In genomic region chr20:3168079-3168828, GRCh38 we compare ENCODE assay signal across 1 cellular context.
A peak's percentile ranks its signal among the peaks of the same experiment; 100 is the strongest.
TF ChIP-seq lines count a peak whose summit lies in the region.

No MANE protein-coding gene starts in this region.

TF ChIP-seq in WTC11, 78 proteins besides CTCF, POLR2A, EP300 and RAD21 (continued from another document and continues in another):
- TF ChIP-seq SP1 (CRISPR knock-in tag; conservative IDR thresholded peaks at IDR 0.05): peak; percentile 47; the same call in 1 of the 2 replicates
- no peak; the same call in 1 of the 2 replicates for TF ChIP-seq TP53 (CRISPR knock-in tag; IDR thresholded peaks at IDR 0.05)
- TF ChIP-seq ZNF121 (CRISPR knock-in tag; IDR thresholded peaks at IDR 0.05): no peak
- TF ChIP-seq CDX4 (CRISPR knock-in tag; IDR thresholded peaks at IDR 0.05; ENCODE audit: borderline replicate concordance): no peak
- TF ChIP-seq ETV6 (CRISPR knock-in tag; IDR thresholded peaks at IDR 0.05): peak; percentile 62; the same call in 1 of the 2 replicates
- no peak for TF ChIP-seq ZNF512 (CRISPR knock-in tag; IDR thresholded peaks at IDR 0.05; ENCODE audit: borderline replicate concordance)
- TF ChIP-seq NR3C1 (CRISPR knock-in tag; conservative IDR thresholded peaks at IDR 0.05; ENCODE audit: low read depth): no peak
- no peak for TF ChIP-seq KAT7 (CRISPR knock-in tag; IDR thresholded peaks at IDR 0.05; ENCODE audit: borderline replicate concordance)
- TF ChIP-seq MXD4 (CRISPR knock-in tag; IDR thresholded peaks at IDR 0.05; ENCODE audit: borderline replicate concordance): no peak
- no peak for TF ChIP-seq ATF3 (CRISPR knock-in tag; conservative IDR thresholded peaks at IDR 0.05)
- no peak for TF ChIP-seq ZBTB43 (CRISPR knock-in tag; IDR thresholded peaks at IDR 0.05)
- no peak for TF ChIP-seq ATF2 (CRISPR knock-in tag; IDR thresholded peaks at IDR 0.05; ENCODE audit: borderline replicate concordance, low read depth)
- no peak for TF ChIP-seq AR (CRISPR knock-in tag; IDR thresholded peaks at IDR 0.05)
- peak; percentile 59; the same call in 1 of the 2 replicates for TF ChIP-seq FOXP1 (CRISPR knock-in tag; IDR thresholded peaks at IDR 0.05; ENCODE audit: borderline replicate concordance)
- peak; percentile 88 for TF ChIP-seq MAX (CRISPR knock-in tag; IDR thresholded peaks at IDR 0.05)
- TF ChIP-seq ELF4 (CRISPR knock-in tag; IDR thresholded peaks at IDR 0.05; ENCODE audit: low read depth): no peak
- no peak; the same call in 1 of the 2 replicates for TF ChIP-seq FOXK1 (CRISPR knock-in tag; IDR thresholded peaks at IDR 0.05)
- TF ChIP-seq RELA (CRISPR knock-in tag; IDR thresholded peaks at IDR 0.05; ENCODE audit: borderline replicate concordance): no peak
- no peak for TF ChIP-seq ZSCAN18 (CRISPR knock-in tag; IDR thresholded peaks at IDR 0.05)
- no peak for TF ChIP-seq ZNF671 (CRISPR knock-in tag; IDR thresholded peaks at IDR 0.05)
- no peak for TF ChIP-seq IRF2 (CRISPR knock-in tag; IDR thresholded peaks at IDR 0.05; ENCODE audit: borderline replicate concordance, low read depth)
- TF ChIP-seq OVOL2 (CRISPR knock-in tag; IDR thresholded peaks at IDR 0.05; ENCODE audit: borderline replicate concordance): no peak
- no peak for TF ChIP-seq AFF4 (CRISPR knock-in tag; IDR thresholded peaks at IDR 0.05; ENCODE audit: borderline replicate concordance)
- no peak for TF ChIP-seq SMAD4 (CRISPR knock-in tag; IDR thresholded peaks at IDR 0.05)
- no peak for TF ChIP-seq FOXJ3 (CRISPR knock-in tag; IDR thresholded peaks at IDR 0.05; ENCODE audit: borderline replicate concordance)
- no peak for TF ChIP-seq ATF1 (CRISPR knock-in tag; IDR thresholded peaks at IDR 0.05)
- TF ChIP-seq TEAD4 (CRISPR knock-in tag; IDR thresholded peaks at IDR 0.05): no peak
- no peak for TF ChIP-seq GABPB1 (CRISPR knock-in tag; IDR thresholded peaks at IDR 0.05)
- no peak for TF ChIP-seq SOX15 (CRISPR knock-in tag; IDR thresholded peaks at IDR 0.05)
- TF ChIP-seq GRHL2 (CRISPR knock-in tag; IDR thresholded peaks at IDR 0.05; ENCODE audit: insufficient replicate concordance, severe bottlenecking): no peak
- no peak for TF ChIP-seq NFE2L1 (CRISPR knock-in tag; IDR thresholded peaks at IDR 0.05)
- no peak for TF ChIP-seq ERG (CRISPR knock-in tag; IDR thresholded peaks at IDR 0.05)
- TF ChIP-seq CBFB (CRISPR knock-in tag; IDR thresholded peaks at IDR 0.05; ENCODE audit: low read depth): no peak
- TF ChIP-seq IRF1 (CRISPR knock-in tag; IDR thresholded peaks at IDR 0.05): no peak
- no peak for TF ChIP-seq JAZF1 (CRISPR knock-in tag; IDR thresholded peaks at IDR 0.05)
- TF ChIP-seq TEAD1 (CRISPR knock-in tag; IDR thresholded peaks at IDR 0.05): no peak; the same call in 1 of the 2 replicates
- no peak for TF ChIP-seq NFATC4 (CRISPR knock-in tag; IDR thresholded peaks at IDR 0.05)
- no peak for TF ChIP-seq STAT6 (CRISPR knock-in tag; conservative IDR thresholded peaks at IDR 0.05; ENCODE audit: low read depth)
- TF ChIP-seq ZNF423 (CRISPR knock-in tag; IDR thresholded peaks at IDR 0.05): no peak
- TF ChIP-seq HMGA2 (CRISPR knock-in tag; IDR thresholded peaks at IDR 0.05): no peak
- no peak for TF ChIP-seq NR1H2 (CRISPR knock-in tag; IDR thresholded peaks at IDR 0.05)
